8 cellular contexts compared by ENCODE assay signal in the genomic region with DNA sequence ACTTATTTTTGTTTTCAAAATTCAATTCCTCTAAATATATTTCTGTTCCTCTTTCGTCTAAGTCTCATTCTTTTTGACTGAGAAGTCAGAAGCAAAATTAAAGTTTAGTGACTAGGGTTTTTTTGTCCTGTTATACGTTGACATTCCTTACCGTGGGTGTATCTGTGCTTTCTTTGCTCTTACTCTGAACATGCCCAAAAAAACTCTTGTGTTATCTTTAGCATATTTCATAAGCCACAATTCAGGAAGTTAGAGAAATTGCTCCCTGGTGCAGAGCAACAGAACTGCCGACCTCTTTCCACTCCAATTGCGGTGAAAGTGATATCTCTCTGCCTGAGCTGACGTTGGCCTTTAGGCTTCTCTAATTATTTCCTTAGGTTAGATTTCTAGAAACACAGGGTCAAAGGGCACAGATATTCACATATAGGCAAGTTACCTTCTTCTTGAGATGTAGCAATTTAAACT.
DNase-seq lines count a peak whose midpoint lies in the region; ATAC-seq and TF ChIP-seq lines count a peak whose summit lies in the region.

No MANE protein-coding gene starts in this region.

- peak overlapping the region; percentile 93 for H2BK5ac ChIP-seq in mesenchymal stem cell (ENCODE audit: low read depth, low read length, poor library complexity, severe bottlenecking)

- H3K9me3 ChIP-seq in breast epithelium (no peaks in the 10 kb centered on the region), mesenchymal stem cell (ENCODE audit: control insufficient read depth, low read length) (no peaks in the 10 kb centered on the region), vagina (no peaks in the 10 kb centered on the region)

- DNase-seq in activated naive CD4-positive, alpha-beta T cell treated with anti-CD3 and anti-CD28 coated beads, Interleukin-2, amount 50 U/mL, for 16 hours: no peak
- DNase-seq in NOMO-1 treated with dmso at 0.1 percent for 144 hours (lab: John Stamatoyannopoulos, UW; ENCODE audit: unreplicated experiment) (peak; percentile 94), breast epithelium (ENCODE audit: low spot score in 2 of 2) (no peak), mesenchymal stem cell (peak; percentile 70), vagina (ENCODE audit: extremely low spot score in 2 of 2) (no peak), NCI-H2196 (lab: John Stamatoyannopoulos, UW; ENCODE audit: unreplicated experiment) (no peak)

- peaks cover 58% of the 10 kb centered on the region for H3K4me1 Mint-ChIP-seq in activated naive CD4-positive, alpha-beta T cell treated with anti-CD3 and anti-CD28 coated beads, Interleukin-2, amount 50 U/mL, for 24 hours

- peak overlapping the region in 1 of 2 experiments; percentile 12 for H3K18ac ChIP-seq in mesenchymal stem cell (ENCODE audit: low read depth in 1 of 2, low read length in 2 of 2)

- H3K14ac ChIP-seq in mesenchymal stem cell (ENCODE audit: low read length in 2 of 2): no peak overlapping the region

- peak overlapping the region; percentile 95 for H3K27ac Mint-ChIP-seq in activated naive CD4-positive, alpha-beta T cell treated with anti-CD3 and anti-CD28 coated beads, Interleukin-2, amount 50 U/mL, for 24 hours

- H3K27me3 Mint-ChIP-seq in activated naive CD4-positive, alpha-beta T cell treated with anti-CD3 and anti-CD28 coated beads, Interleukin-2, amount 50 U/mL, for 24 hours: no peaks in the 10 kb centered on the region

- H4K8ac ChIP-seq in mesenchymal stem cell (ENCODE audit: low read length): no peak overlapping the region

- H3K23ac ChIP-seq in mesenchymal stem cell (ENCODE audit: low read length in 2 of 2): no peak overlapping the region

- no peak overlapping the region for H2AK5ac ChIP-seq in mesenchymal stem cell (ENCODE audit: low read length, severe bottlenecking)

- H3K9ac ChIP-seq in mesenchymal stem cell (ENCODE audit: low read length): peak overlapping the region; percentile 88

- no peak for ATAC-seq in HG02798 (IDR thresholded peaks at IDR 0.05; ENCODE audit: poor library complexity, unreplicated experiment)

- H3K79me1 ChIP-seq in mesenchymal stem cell (replicated peaks; ENCODE audit: low read length, poor library complexity, severe bottlenecking): peaks cover 4% of the 10 kb centered on the region

- no peaks in the 10 kb centered on the region for H3K9me3 Mint-ChIP-seq in activated naive CD4-positive, alpha-beta T cell treated with anti-CD3 and anti-CD28 coated beads, Interleukin-2, amount 50 U/mL, for 24 hours

- no peaks in the 10 kb centered on the region for H3K27me3 ChIP-seq in breast epithelium
- H3K27me3 ChIP-seq in mesenchymal stem cell (ENCODE audit: control insufficient read depth in 1 of 2, insufficient read depth in 1 of 2, low read length in 2 of 2): no peaks in the 10 kb centered on the region
- no peaks in the 10 kb centered on the region for H3K27me3 ChIP-seq in vagina

- peak overlapping the region in 1 of 3 donors; percentile 55 for H3K4me3 ChIP-seq in breast epithelium
- H3K4me3 ChIP-seq in mesenchymal stem cell (ENCODE audit: insufficient read depth in 1 of 2, low read depth in 1 of 2, low read length in 2 of 2): peak overlapping the region in 1 of 2 experiments; percentile 72
- H3K4me3 ChIP-seq in vagina: no peak overlapping the region

- no peak overlapping the region for H2BK15ac ChIP-seq in mesenchymal stem cell (ENCODE audit: low read depth, poor library complexity, severe bottlenecking)

- no peak overlapping the region for H2AFZ ChIP-seq in mesenchymal stem cell (ENCODE audit: low read depth, low read length)

- no peak overlapping the region for H2BK120ac ChIP-seq in mesenchymal stem cell (ENCODE audit: low read depth, low read length)

- H3K4me1 ChIP-seq in breast epithelium (peaks cover 0 to 7% of the 10 kb centered on the region in 2 donors), mesenchymal stem cell (ENCODE audit: control insufficient read depth, insufficient read depth, low read depth, low read length) (peaks cover 24% of the 10 kb centered on the region), vagina (peaks cover 35% of the 10 kb centered on the region)

- H4K91ac ChIP-seq in mesenchymal stem cell (ENCODE audit: low read length): no peak overlapping the region

- H3K36me3 ChIP-seq in breast epithelium: no peaks in the 10 kb centered on the region
- H3K36me3 ChIP-seq in mesenchymal stem cell (ENCODE audit: control insufficient read depth in 1 of 2, insufficient read depth in 2 of 2, low read depth in 1 of 2, low read length in 2 of 2): no peaks in the 10 kb centered on the region
- no peaks in the 10 kb centered on the region for H3K36me3 ChIP-seq in vagina

- peak overlapping the region; percentile 67 for H3K4me3 Mint-ChIP-seq in activated naive CD4-positive, alpha-beta T cell treated with anti-CD3 and anti-CD28 coated beads, Interleukin-2, amount 50 U/mL, for 24 hours

- H3K36me3 Mint-ChIP-seq in activated naive CD4-positive, alpha-beta T cell treated with anti-CD3 and anti-CD28 coated beads, Interleukin-2, amount 50 U/mL, for 24 hours: peaks cover 5% of the 10 kb centered on the region

- intact Hi-C loops in breast epithelium (cut with DNase I; ENCODE audit: low total_unique reads) (no loop called here), vagina (cut with DNase I) (loop anchor here (5.0 to 10.0 kb wide), 2 partner anchors 65 to 147 kb away; a partner anchor contains a TSS)

- TF ChIP-seq CTCF in breast epithelium (IDR thresholded peaks at IDR 0.05) (no peak), vagina (IDR thresholded peaks at IDR 0.05) (no peak)

- no peak overlapping the region for H2BK12ac ChIP-seq in mesenchymal stem cell (ENCODE audit: low read length in 2 of 2)

- 4% methylated on average over 3 of the region's 6 CpGs for WGBS in mesenchymal stem cell

- peak overlapping the region; percentile 91 to 95 for H3K27ac ChIP-seq in breast epithelium
- peak overlapping the region; percentile 94 for H3K27ac ChIP-seq in mesenchymal stem cell (ENCODE audit: low read length, poor library complexity, severe bottlenecking)
- H3K27ac ChIP-seq in vagina: peak overlapping the region; percentile 95

- no peak overlapping the region for H3K4me2 ChIP-seq in mesenchymal stem cell (ENCODE audit: low read length, poor library complexity, severe bottlenecking)

- TF ChIP-seq POLR2A in breast epithelium (IDR thresholded peaks at IDR 0.05): no peak
- no peak for TF ChIP-seq POLR2A in vagina (IDR thresholded peaks at IDR 0.05)

- no peak overlapping the region for H3K4ac ChIP-seq in mesenchymal stem cell (ENCODE audit: low read depth in 1 of 2, low read length in 2 of 2)

Comparison
In these comparisons a context has a peak if more than half of its experiments do, and no peak if none do; other contexts are left out.
1. DNase-seq: peak in NOMO-1 treated with dmso at 0.1 percent for 144 hours (single experiment) and mesenchymal stem cell (single experiment); none in activated naive CD4-positive, alpha-beta T cell treated with anti-CD3 and anti-CD28 coated beads, Interleukin-2, amount 50 U/mL, for 16 hours (single experiment), breast epithelium (0 of 2), vagina (0 of 2) and NCI-H2196 (single experiment).
2. Peak in every context shown above with its lines, with median percentiles within 50 percentile points of each other: H3K27ac ChIP-seq.